28 cellular contexts compared by ENCODE assay signal in genomic region chr17:50115744-50116143, GRCh38. TPM values are rescaled to one million over a fixed set of nuclear protein-coding genes. Genes with fewer than 3 reads are reported as not detected.
"Had no signal": no experiment of that assay in that cellular context is flagged by ENCODE, and none has a peak within 500 bp of the region (broad histone marks: within the 10 kb centered on the region; RNA-seq: fewer than 3 reads in every experiment).

No MANE protein-coding gene starts in this region.

- H3K4me3 ChIP-seq: cardiac muscle cell, MG63, Peyer's patch had no signal

- H3K27ac Mint-ChIP-seq: activated B cell treated with CpG ODN at 0.5 μM for 24 hours; activated CD4-positive, alpha-beta T cell treated with anti-CD3 and anti-CD28 coated beads, Interleukin-2, amount 10 ng/mL, durations not matched to agents 24 days and 14 days; activated naive CD4-positive, alpha-beta T cell treated with anti-CD3 and anti-CD28 coated beads for 36 hours; activated naive CD8-positive, alpha-beta T cell; activated T-helper 17 cell treated with anti-CD3 and anti-CD28 coated beads, Interleukin-2, amount 50 U/mL, for 72 hours; T-helper 1 cell treated with Interleukin-12 subunit alpha and Interleukin-12 subunit beta and Interleukin-4 antibody, amounts not matched to agents 30 μg/mL and 1 μg/mL, for 36 hours had no signal

- H3K4me3 Mint-ChIP-seq: activated CD4-positive, alpha-beta T cell treated with anti-CD3 and anti-CD28 coated beads, Interleukin-2, amount 10 ng/mL, durations not matched to agents 24 days and 14 days; activated naive CD4-positive, alpha-beta T cell treated with anti-CD3 and anti-CD28 coated beads for 36 hours; activated naive CD8-positive, alpha-beta T cell; activated T-helper 17 cell treated with anti-CD3 and anti-CD28 coated beads, Interleukin-2, amount 50 U/mL, for 72 hours; T-helper 1 cell treated with Interleukin-12 subunit alpha and Interleukin-12 subunit beta and Interleukin-4 antibody, amounts not matched to agents 30 μg/mL and 1 μg/mL, for 36 hours had no signal

- DNase-seq: activated B cell treated with CpG ODN at 0.5 μM for 24 hours; activated CD4-positive, alpha-beta T cell treated with anti-CD3 and anti-CD28 coated beads for 1 hour; activated CD4-positive, alpha-beta T cell treated with anti-CD3 and anti-CD28 coated beads, Interleukin-2, amount 10 ng/mL, durations not matched to agents 24 days and 14 days; activated CD4-positive, alpha-beta T cell treated with anti-CD3 and anti-CD28 coated beads, Interleukin-2, amount 50 U/mL, for 48 hours; activated gamma-delta T cell; activated naive CD4-positive, alpha-beta T cell treated with anti-CD3 and anti-CD28 coated beads for 36 hours; activated T-cell treated with anti-CD3 and anti-CD28 coated beads for 4 hours; activated T-cell treated with anti-CD3 and anti-CD28 coated beads, Interleukin-2, amount 50 U/mL, for 48 hours; brain microvascular endothelial cell; MG63; MV-4-11; NCI-H1092 treated with DMSO at 0.1 percent for 48 hours; NCI-H1436; NCI-H1694 treated with DMSO at 0.1 percent for 48 hours; NCI-H2029 treated with DMSO at 0.1 percent for 48 hours; NCI-H345; NCI-H510A treated with DMSO at 0.1 percent for 48 hours; NCI-H69; NK-92 treated with Interleukin-12 subunit alpha and Interleukin-12 subunit beta, amount 100 ng/mL, for 24 hours; Peyer's patch; SHP77 treated with DMSO at 0.1 percent for 48 hours had no signal

- H3K9me3 Mint-ChIP-seq: activated B cell treated with CpG ODN at 0.5 μM for 24 hours; activated CD4-positive, alpha-beta T cell treated with anti-CD3 and anti-CD28 coated beads, Interleukin-2, amount 10 ng/mL, durations not matched to agents 24 days and 14 days; activated naive CD4-positive, alpha-beta T cell treated with anti-CD3 and anti-CD28 coated beads for 36 hours; activated T-helper 17 cell treated with anti-CD3 and anti-CD28 coated beads, Interleukin-2, amount 50 U/mL, for 72 hours; T-helper 1 cell treated with Interleukin-12 subunit alpha and Interleukin-12 subunit beta and Interleukin-4 antibody, amounts not matched to agents 30 μg/mL and 1 μg/mL, for 36 hours had no signal

- H3K36me3 ChIP-seq: brain microvascular endothelial cell, cardiac muscle cell, MG63 had no signal

- ATAC-seq: activated T-helper 17 cell treated with anti-CD3 and anti-CD28 coated beads, Interleukin-2, amount 50 U/mL, for 72 hours had no signal

- H3K27ac ChIP-seq: brain microvascular endothelial cell, cardiac muscle cell, Peyer's patch, RWPE1 had no signal

- H3K27me3 ChIP-seq: brain microvascular endothelial cell, cardiac muscle cell, Peyer's patch had no signal

- H3K9me3 ChIP-seq: MG63, Peyer's patch had no signal

- H3K36me3 Mint-ChIP-seq: activated naive CD8-positive, alpha-beta T cell had no signal

RNA-seq across cellular contexts. Expression of gene SGCA, which starts 50.1 kb away (rescaled TPM):
- total RNA-seq: activated CD8-positive, alpha-beta memory T cell treated with anti-CD3 and anti-CD28 coated beads for 36 hours; activated T-helper 17 cell treated with anti-CD3 and anti-CD28 coated beads, Interleukin-2, amount 50 U/mL, for 72 hours; SK-MEL-5 had no signal
